In genomic region chr12:131132118-131132892, GRCh38 we compare ENCODE assay signal across 1 cellular context.
TF ChIP-seq lines count a peak whose summit lies in the region.

No MANE protein-coding gene starts in this region.

TF ChIP-seq in H1, 55 proteins besides CTCF, POLR2A, EP300 and RAD21 (continued from another document):
- peak; percentile 46; the same call in 1 of the 2 replicates for TF ChIP-seq SP4 (IDR thresholded peaks at IDR 0.05; ENCODE audit: low read length)
- TF ChIP-seq, protein P1, sequence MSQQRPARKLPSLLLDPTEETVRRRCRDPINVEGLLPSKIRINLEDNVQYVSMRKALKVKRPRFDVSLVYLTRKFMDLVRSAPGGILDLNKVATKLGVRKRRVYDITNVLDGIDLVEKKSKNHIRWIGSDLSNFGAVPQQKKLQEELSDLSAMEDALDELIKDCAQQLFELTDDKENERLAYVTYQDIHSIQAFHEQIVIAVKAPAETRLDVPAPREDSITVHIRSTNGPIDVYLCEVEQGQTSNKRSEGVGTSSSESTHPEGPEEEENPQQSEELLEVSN (IDR thresholded peaks at IDR 0.05): peak; percentile 68; the same call in 1 of the 2 replicates
- TF ChIP-seq, protein P2, sequence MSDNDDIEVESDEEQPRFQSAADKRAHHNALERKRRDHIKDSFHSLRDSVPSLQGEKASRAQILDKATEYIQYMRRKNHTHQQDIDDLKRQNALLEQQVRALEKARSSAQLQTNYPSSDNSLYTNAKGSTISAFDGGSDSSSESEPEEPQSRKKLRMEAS (IDR thresholded peaks at IDR 0.05): peak; percentile 65
- 0 out of 2 replicates have a peak, but pooled peaks have one; percentile 21 for TF ChIP-seq JUND (IDR thresholded peaks at IDR 0.05; ENCODE audit: low read length)
- 0 out of 2 replicates have a peak, but pooled peaks have one; percentile 22 for TF ChIP-seq TEAD4 (IDR thresholded peaks at IDR 0.05; ENCODE audit: low read depth, low read length)
- TF ChIP-seq CEBPB (IDR thresholded peaks at IDR 0.05; ENCODE audit: low read depth, low read length): no peak
- no peak for TF ChIP-seq JUN (IDR thresholded peaks at IDR 0.05; ENCODE audit: low read depth, low read length)
- no peak for TF ChIP-seq GTF2F1 (IDR thresholded peaks at IDR 0.05; ENCODE audit: borderline replicate concordance, low read depth, low read length)
